In the genomic region with DNA sequence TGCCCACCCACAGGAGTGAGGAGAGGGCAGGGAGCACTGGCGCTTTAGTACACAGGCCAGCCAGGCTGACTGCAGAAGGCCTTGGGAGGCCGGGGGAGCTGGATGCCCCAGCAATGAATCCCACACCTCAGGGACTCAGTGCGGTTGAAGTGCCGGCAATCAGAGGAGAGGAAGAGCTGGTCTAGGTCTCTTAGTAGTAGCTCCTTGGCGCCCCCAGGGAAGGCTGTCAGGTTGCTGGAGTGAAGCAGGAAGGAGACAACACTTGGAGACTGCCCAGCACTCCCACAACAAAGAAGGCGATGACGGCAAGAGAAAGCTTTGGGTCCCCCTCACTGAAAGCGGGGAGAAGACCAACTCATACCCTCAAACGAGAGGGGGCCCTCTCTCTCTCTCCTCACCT, we compare ENCODE assay signal across 16 cellular contexts. TPM values are rescaled to one million over a fixed set of nuclear protein-coding genes. Genes with fewer than 3 reads are reported as not detected.
DNase-seq lines count a peak whose midpoint lies in the region; ATAC-seq and TF ChIP-seq lines count a peak whose summit lies in the region.
"Had no signal": no experiment of that assay in that cellular context is flagged by ENCODE, and none has a peak within 500 bp of the region (broad histone marks: within the 10 kb centered on the region; RNA-seq: fewer than 3 reads in every experiment).

No MANE protein-coding gene starts in this region.

- H3K9ac ChIP-seq in colonic mucosa (ENCODE audit: low read depth in 2 of 2, low read length in 2 of 2) = no peak overlapping the region
- H3K9ac ChIP-seq: GM23248 had no signal

- H3K27ac ChIP-seq in lower lobe of right lung (peak overlapping the region; percentile 15), hepatocyte (no peak overlapping the region), colonic mucosa (no peak overlapping the region)
- H3K27ac ChIP-seq: 22Rv1, GM23248 had no signal

- no peaks in the 10 kb centered on the region for H3K9me3 Mint-ChIP-seq in activated naive CD4-positive, alpha-beta T cell treated with anti-CD3 and anti-CD28 coated beads, Interleukin-2, amount 10 ng/mL, durations not matched to agents 7 days and 5 days
- H3K9me3 Mint-ChIP-seq: CD4-positive, alpha-beta T cell; H9 had no signal

- H3K9me2 ChIP-seq in hepatocyte (replicated peaks; ENCODE audit: insufficient read depth) = no peaks in the 10 kb centered on the region

- DNase-seq in activated naive CD4-positive, alpha-beta T cell treated with anti-CD3 and anti-CD28 coated beads, Interleukin-2, amount 10 ng/mL, durations not matched to agents 7 days and 5 days = no peak
- DNase-seq in activated naive CD4-positive, alpha-beta T cell treated with anti-CD3 and anti-CD28 coated beads, Interleukin-2, amount 50 U/mL, for 16 hours = no peak
- DNase-seq in T-helper 17 cell (no peak), lower lobe of right lung (no peak), hepatocyte (ENCODE audit: low spot score) (no peak), AML-193 (lab: John Stamatoyannopoulos, UW) (no peak), NCI-H2196 (lab: John Stamatoyannopoulos, UW; ENCODE audit: unreplicated experiment) (no peak), colonic mucosa (no peak)
- DNase-seq: C1 segment of cervical spinal cord; CD4-positive, alpha-beta T cell; DMS153; DMS79 treated with DMSO at 0.1 percent for 48 hours; GDM1; H9 had no signal

- no peak for ATAC-seq in T-helper 17 cell
- no peak for ATAC-seq in lower lobe of right lung

- H3K4me3 ChIP-seq in lower lobe of right lung = no peak overlapping the region
- H3K4me3 ChIP-seq in hepatocyte = no peak overlapping the region
- no peak overlapping the region for H3K4me3 ChIP-seq in colonic mucosa
- H3K4me3 ChIP-seq: GM23248 had no signal

- intact Hi-C loops in lower lobe of right lung (cut with DNase I) = no loop called here
- intact Hi-C loops in colonic mucosa (cut with DNase I) = loop anchor here (5.0 kb wide), 2 partner anchors 40 to 125 kb away; no protein-coding TSS in a partner anchor

- peaks cover 8% of the 10 kb centered on the region for H3K4me1 Mint-ChIP-seq in activated naive CD4-positive, alpha-beta T cell treated with anti-CD3 and anti-CD28 coated beads, Interleukin-2, amount 10 ng/mL, durations not matched to agents 7 days and 5 days
- H3K4me1 Mint-ChIP-seq in T-helper 17 cell = peaks cover 20% of the 10 kb centered on the region

- no peak overlapping the region for H2AFZ ChIP-seq in hepatocyte
- H2AFZ ChIP-seq: GM23248 had no signal

- CTCF ChIA-PET in activated naive CD4-positive, alpha-beta T cell treated with anti-CD3 and anti-CD28 coated beads, Interleukin-2, amount 10 ng/mL, durations not matched to agents 7 days and 5 days (lab: Charles Lee) = interaction anchor here (0.8 to 2.7 kb wide), 8 partner anchors 10 to 297 kb away, joined by 3 to 25 read pairs (median 3); a partner anchor contains a TSS

- H3K27ac Mint-ChIP-seq in activated naive CD4-positive, alpha-beta T cell treated with anti-CD3 and anti-CD28 coated beads, Interleukin-2, amount 10 ng/mL, durations not matched to agents 7 days and 5 days = peak overlapping the region; percentile 58
- peak overlapping the region; percentile 34 for H3K27ac Mint-ChIP-seq in T-helper 17 cell
- H3K27ac Mint-ChIP-seq: CD4-positive, alpha-beta T cell; H9 had no signal

- H3K9me3 ChIP-seq in T-helper 17 cell (ENCODE audit: control insufficient read depth, low read length, poor library complexity, severe bottlenecking) (no peaks in the 10 kb centered on the region), lower lobe of right lung (no peaks in the 10 kb centered on the region), hepatocyte (ENCODE audit: low read depth) (no peaks in the 10 kb centered on the region), colonic mucosa (no peaks in the 10 kb centered on the region)

- H3K36me3 ChIP-seq in lower lobe of right lung (peaks cover 72% of the 10 kb centered on the region), hepatocyte (replicated peaks; ENCODE audit: insufficient read depth, low read depth) (no peaks in the 10 kb centered on the region), colonic mucosa (peaks cover 12% of the 10 kb centered on the region)

- peaks cover 47% of the 10 kb centered on the region for H3K4me1 ChIP-seq in lower lobe of right lung
- peaks cover 20% of the 10 kb centered on the region for H3K4me1 ChIP-seq in hepatocyte (ENCODE audit: insufficient read depth)
- peaks cover 4% of the 10 kb centered on the region for H3K4me1 ChIP-seq in colonic mucosa

- TF ChIP-seq CTCF in lower lobe of right lung (IDR thresholded peaks at IDR 0.05) = no peak
- TF ChIP-seq CTCF in hepatocyte (IDR thresholded peaks at IDR 0.05; ENCODE audit: poor library complexity) = no peak
- TF ChIP-seq CTCF in colonic mucosa (IDR thresholded peaks at IDR 0.05) = no peak

- H3K27me3 ChIP-seq in lower lobe of right lung (ENCODE audit: low read depth) (no peaks in the 10 kb centered on the region), hepatocyte (no peaks in the 10 kb centered on the region), colonic mucosa (no peaks in the 10 kb centered on the region)

- 91% methylated on average over 9 of the region's 9 CpGs for WGBS in hepatocyte (ENCODE audit: low lambda C conversion rate, missing lambda C conversion rate)

- H3K36me3 Mint-ChIP-seq in activated naive CD4-positive, alpha-beta T cell treated with anti-CD3 and anti-CD28 coated beads, Interleukin-2, amount 10 ng/mL, durations not matched to agents 7 days and 5 days = peaks cover 54% of the 10 kb centered on the region
- H3K36me3 Mint-ChIP-seq in T-helper 17 cell (ENCODE audit: low read depth) = peaks cover 16% of the 10 kb centered on the region

- no peak overlapping the region for H3K4me3 Mint-ChIP-seq in activated naive CD4-positive, alpha-beta T cell treated with anti-CD3 and anti-CD28 coated beads, Interleukin-2, amount 10 ng/mL, durations not matched to agents 7 days and 5 days
- H3K4me3 Mint-ChIP-seq in T-helper 17 cell = no peak overlapping the region
- H3K4me3 Mint-ChIP-seq: CD4-positive, alpha-beta T cell; H9 had no signal

- no peaks in the 10 kb centered on the region for H4K20me1 ChIP-seq in hepatocyte (ENCODE audit: insufficient read depth, poor library complexity, severe bottlenecking)

- no peaks in the 10 kb centered on the region for H3K27me3 Mint-ChIP-seq in activated naive CD4-positive, alpha-beta T cell treated with anti-CD3 and anti-CD28 coated beads, Interleukin-2, amount 10 ng/mL, durations not matched to agents 7 days and 5 days
- H3K27me3 Mint-ChIP-seq in T-helper 17 cell = no peaks in the 10 kb centered on the region
- H3K27me3 Mint-ChIP-seq: CD4-positive, alpha-beta T cell had no signal

- H3K4me2 ChIP-seq in hepatocyte = no peak overlapping the region

- no peaks in the 10 kb centered on the region for H3K79me2 ChIP-seq in hepatocyte

RNA-seq across cellular contexts. Expression of a gene that starts 8.3 kb away (rescaled TPM):
- total RNA-seq in T-helper 17 cell (10 to 100 TPM in 1 of 2 donors, 1 to 10 TPM in 1; 7.3 to 11.4 TPM), lower lobe of right lung (120 TPM), hepatocyte (11.6 and 22.0 TPM in 2 replicates), colonic mucosa (10 to 100 TPM in 1 of 2 donors, 1 to 10 TPM in 1; 7.3 to 20.1 TPM)
- polyA plus RNA-seq in hepatocyte = 7.3 and 9.2 TPM in 2 replicates

RNA-seq across cellular contexts. Expression of a gene that starts 10.6 kb away (rescaled TPM):
- total RNA-seq in T-helper 17 cell (100 to 1,000 TPM; 107 to 117 TPM), lower lobe of right lung (83.7 TPM), hepatocyte (37.9 and 41.9 TPM in 2 replicates), colonic mucosa (100 to 1,000 TPM in 1 of 2 donors, 10 to 100 TPM in 1; 83.3 to 131 TPM)
- polyA plus RNA-seq in hepatocyte = 43.7 and 52.6 TPM in 2 replicates

RNA-seq across cellular contexts. Expression of a gene that starts 12.6 kb away (rescaled TPM):
- 1 to 10 TPM; 1.5 to 1.6 TPM for total RNA-seq in T-helper 17 cell
- 5.8 TPM for total RNA-seq in lower lobe of right lung
- 5.7 and 6.0 TPM in 2 replicates for total RNA-seq in hepatocyte
- polyA plus RNA-seq in hepatocyte = 6.2 and 6.3 TPM in 2 replicates
- 1 to 10 TPM; 5.2 to 8.1 TPM for total RNA-seq in colonic mucosa

RNA-seq across cellular contexts. Expression of a gene that starts 34.3 kb away (rescaled TPM):
- total RNA-seq in T-helper 17 cell (under 1 TPM; 0.35 to 0.50 TPM), lower lobe of right lung (1.2 TPM), hepatocyte (0.10 TPM in 1 of 2 replicates, not detected in the other), colonic mucosa (under 1 TPM; 0.72 to 0.90 TPM)
- polyA plus RNA-seq in hepatocyte = 0.91 and 4.0 TPM in 2 replicates

RNA-seq across cellular contexts. Expression of a gene that starts 36.5 kb away (rescaled TPM):
- total RNA-seq in T-helper 17 cell (1 to 10 TPM; 8.1 to 9.2 TPM), lower lobe of right lung (13.7 TPM), hepatocyte (20.2 and 27.2 TPM in 2 replicates), colonic mucosa (10 to 100 TPM; 18.4 to 21.0 TPM)
- polyA plus RNA-seq in hepatocyte = 29.7 and 34.3 TPM in 2 replicates
